Comparison of ENCODE assay signal across 16 cellular contexts in genomic region chr2:74886251-74886650, GRCh38. TPM values are rescaled to one million over a fixed set of nuclear protein-coding genes. Genes with fewer than 3 reads are reported as not detected.
A peak's percentile ranks its signal among the peaks of the same experiment; 100 is the strongest.
DNase-seq lines count a peak whose midpoint lies in the region; FAIRE-seq and TF ChIP-seq lines count a peak whose summit lies in the region.
"Had no signal": no experiment of that assay in that cellular context is flagged by ENCODE, and none has a peak within 500 bp of the region (broad histone marks: within the 10 kb centered on the region; RNA-seq: fewer than 3 reads in every experiment).

No MANE protein-coding gene starts in this region.

- H3K36me3 ChIP-seq in endodermal cell (ENCODE audit: control insufficient read depth, insufficient read depth, low read length) (peaks cover 87% of the 10 kb centered on the region), hepatocyte (replicated peaks; ENCODE audit: insufficient read depth, low read depth) (no peaks in the 10 kb centered on the region)

- no peaks in the 10 kb centered on the region for H3K79me2 ChIP-seq in hepatocyte

- H3K4me3 ChIP-seq in endodermal cell (ENCODE audit: low read length) (no peak overlapping the region), hepatocyte (no peak overlapping the region)
- H3K4me3 ChIP-seq: GM23338 had no signal

- no peaks in the 10 kb centered on the region for H4K20me1 ChIP-seq in hepatocyte (ENCODE audit: insufficient read depth, poor library complexity, severe bottlenecking)

- no peaks in the 10 kb centered on the region for H3K27me3 Mint-ChIP-seq in endodermal cell (ENCODE audit: insufficient read depth)
- no peaks in the 10 kb centered on the region for H3K27me3 Mint-ChIP-seq in activated CD4-positive, alpha-beta memory T cell treated with anti-CD3 and anti-CD28 coated beads, Interleukin-2, amount 10 ng/mL, durations not matched to agents 7 days and 5 days

- peak; percentile 82 for FAIRE-seq in HTR-8/SVneo (lab: Jason Lieb, UNC)
- FAIRE-seq: D721Med, GM12891 had no signal

- TF ChIP-seq CTCF in RWPE1 (conservative IDR thresholded peaks at IDR 0.05; ENCODE audit: low read depth): no peak
- no peak for TF ChIP-seq CTCF in endodermal cell (conservative IDR thresholded peaks at IDR 0.05)
- TF ChIP-seq CTCF in hepatocyte (IDR thresholded peaks at IDR 0.05; ENCODE audit: poor library complexity): no peak

- no peaks in the 10 kb centered on the region for H3K9me2 ChIP-seq in hepatocyte (replicated peaks; ENCODE audit: insufficient read depth)

- no peak overlapping the region for H2AFZ ChIP-seq in hepatocyte
- H2AFZ ChIP-seq: GM23338 had no signal

- H3K27ac ChIP-seq in RWPE1 (peak overlapping the region; percentile 87), endodermal cell (ENCODE audit: low read depth, low read length) (no peak overlapping the region), hepatocyte (no peak overlapping the region)
- H3K27ac ChIP-seq: C4-2B had no signal

- WGBS in endodermal cell (ENCODE audit: insufficient coverage in 1 of 2, insufficient read length in 1 of 2), 2 experiments: 90 to 96% methylated on average over 5 to 8 of the region's 8 CpGs
- WGBS in hepatocyte (ENCODE audit: low lambda C conversion rate, missing lambda C conversion rate): over 99% methylated on average over 8 of the region's 8 CpGs

- H3K36me3 Mint-ChIP-seq in endodermal cell (ENCODE audit: low read depth): peaks cover 75% of the 10 kb centered on the region
- H3K36me3 Mint-ChIP-seq in activated CD4-positive, alpha-beta memory T cell treated with anti-CD3 and anti-CD28 coated beads, Interleukin-2, amount 10 ng/mL, durations not matched to agents 7 days and 5 days (ENCODE audit: low read depth): peaks cover 62% of the 10 kb centered on the region

- H3K9me3 ChIP-seq in endodermal cell (ENCODE audit: control insufficient read depth, low read length) (no peaks in the 10 kb centered on the region), hepatocyte (ENCODE audit: low read depth) (no peaks in the 10 kb centered on the region)

- CTCF ChIA-PET in RWPE1 (lab: Yijun Ruan, JAX): no interaction called here
- CTCF ChIA-PET in activated CD4-positive, alpha-beta memory T cell treated with anti-CD3 and anti-CD28 coated beads, Interleukin-2, amount 10 ng/mL, durations not matched to agents 7 days and 5 days (lab: Charles Lee): interaction anchor here (1.3 kb wide), 1 partner anchor 171 kb away, joined by 4 read pairs; no protein-coding TSS in a partner anchor

- POLR2A ChIA-PET in RWPE1 (lab: Yijun Ruan, JAX; ENCODE audit: low non-redundant PET): no interaction called here
- POLR2A ChIA-PET in activated CD4-positive, alpha-beta memory T cell treated with anti-CD3 and anti-CD28 coated beads, Interleukin-2, amount 10 ng/mL, durations not matched to agents 7 days and 5 days (lab: Charles Lee): interaction anchor here (1.2 kb wide), 1 partner anchor 52 kb away, joined by 5 read pairs; the partner anchor contains the start of gene HK2

- no peak overlapping the region for H3K4me3 Mint-ChIP-seq in endodermal cell
- H3K4me3 Mint-ChIP-seq in activated CD4-positive, alpha-beta memory T cell treated with anti-CD3 and anti-CD28 coated beads, Interleukin-2, amount 10 ng/mL, durations not matched to agents 7 days and 5 days: no peak overlapping the region
- H3K4me3 Mint-ChIP-seq: GM23338 had no signal

- H3K4me1 Mint-ChIP-seq in endodermal cell: no peaks in the 10 kb centered on the region
- no peaks in the 10 kb centered on the region for H3K4me1 Mint-ChIP-seq in activated CD4-positive, alpha-beta memory T cell treated with anti-CD3 and anti-CD28 coated beads, Interleukin-2, amount 10 ng/mL, durations not matched to agents 7 days and 5 days
- H3K4me1 Mint-ChIP-seq: GM23338 had no signal

- no peaks in the 10 kb centered on the region for H3K4me1 ChIP-seq in endodermal cell (ENCODE audit: control insufficient read depth, insufficient read depth, low read length)
- no peaks in the 10 kb centered on the region for H3K4me1 ChIP-seq in hepatocyte (ENCODE audit: insufficient read depth)

- H3K9ac ChIP-seq in endodermal cell (ENCODE audit: extremely low read depth, low read length, poor library complexity, severe bottlenecking): no peak overlapping the region

- no peaks in the 10 kb centered on the region for H3K27me3 ChIP-seq in endodermal cell (ENCODE audit: control insufficient read depth, insufficient read depth, low read length, poor library complexity, severe bottlenecking)
- no peaks in the 10 kb centered on the region for H3K27me3 ChIP-seq in hepatocyte

- DNase-seq in HTR-8/SVneo (ENCODE audit: insufficient read length, low spot score) (no peak), RWPE1 (ENCODE audit: low spot score) (no peak), endodermal cell (peak; percentile 17), occipital lobe (lab: John Stamatoyannopoulos, UW) (no peak), hepatocyte (ENCODE audit: low spot score) (no peak)
- peak; percentile 14 for DNase-seq in stimulated activated CD8-positive, alpha-beta memory T cell treated with anti-CD3 and anti-CD28 coated beads, Interleukin-4, amount 100 ng/mL, for 48 hours
- DNase-seq in activated CD4-positive, alpha-beta memory T cell treated with anti-CD3 and anti-CD28 coated beads, Interleukin-2, amount 10 ng/mL, durations not matched to agents 7 days and 5 days: no peak
- DNase-seq: AML-193, HCEC 1CT, KBM-7, NCI-H1105 treated with DMSO at 0.1 percent for 48 hours, NCI-H1694 treated with DMSO at 0.1 percent for 48 hours had no signal

- H3K4me2 ChIP-seq in hepatocyte: no peak overlapping the region
- H3K4me2 ChIP-seq: GM23338 had no signal

- H3K9me3 Mint-ChIP-seq in endodermal cell: no peaks in the 10 kb centered on the region
- no peaks in the 10 kb centered on the region for H3K9me3 Mint-ChIP-seq in activated CD4-positive, alpha-beta memory T cell treated with anti-CD3 and anti-CD28 coated beads, Interleukin-2, amount 10 ng/mL, durations not matched to agents 7 days and 5 days
- H3K9me3 Mint-ChIP-seq: GM23338 had no signal

- H3K27ac Mint-ChIP-seq in endodermal cell: no peak overlapping the region
- H3K27ac Mint-ChIP-seq in activated CD4-positive, alpha-beta memory T cell treated with anti-CD3 and anti-CD28 coated beads, Interleukin-2, amount 10 ng/mL, durations not matched to agents 7 days and 5 days: no peak overlapping the region
- H3K27ac Mint-ChIP-seq: GM23338 had no signal

RNA-seq across cellular contexts. Expression of gene HK2, which starts 52.3 kb away (rescaled TPM):
- total RNA-seq in endodermal cell (10 to 100 TPM; 21.5 to 31.5 TPM), occipital lobe (5.3 TPM), hepatocyte (25.6 and 37.3 TPM in 2 replicates)
- 40.0 TPM for polyA plus RNA-seq in endodermal cell (2013, experiment 1 of 2)
- 31.2 TPM for polyA plus RNA-seq in endodermal cell (2013, experiment 2 of 2)
- 10 to 100 TPM; 36.8 to 37.8 TPM for total RNA-seq in activated CD4-positive, alpha-beta memory T cell treated with anti-CD3 and anti-CD28 coated beads, Interleukin-2, amount 10 ng/mL, durations not matched to agents 7 days and 5 days
- 21.1 and 25.4 TPM in 2 replicates for polyA plus RNA-seq in hepatocyte

Comparison
In these comparisons a context has a peak if more than half of its experiments do, and no peak if none do; other contexts are left out.
1. DNase-seq: peak in endodermal cell (single experiment) and stimulated activated CD8-positive, alpha-beta memory T cell treated with anti-CD3 and anti-CD28 coated beads, Interleukin-4, amount 100 ng/mL, for 48 hours (single experiment); none in HTR-8/SVneo (single experiment), RWPE1 (single experiment), occipital lobe (single experiment), activated CD4-positive, alpha-beta memory T cell treated with anti-CD3 and anti-CD28 coated beads, Interleukin-2, amount 10 ng/mL, durations not matched to agents 7 days and 5 days (single experiment) and hepatocyte (single experiment).